In the genomic region with DNA sequence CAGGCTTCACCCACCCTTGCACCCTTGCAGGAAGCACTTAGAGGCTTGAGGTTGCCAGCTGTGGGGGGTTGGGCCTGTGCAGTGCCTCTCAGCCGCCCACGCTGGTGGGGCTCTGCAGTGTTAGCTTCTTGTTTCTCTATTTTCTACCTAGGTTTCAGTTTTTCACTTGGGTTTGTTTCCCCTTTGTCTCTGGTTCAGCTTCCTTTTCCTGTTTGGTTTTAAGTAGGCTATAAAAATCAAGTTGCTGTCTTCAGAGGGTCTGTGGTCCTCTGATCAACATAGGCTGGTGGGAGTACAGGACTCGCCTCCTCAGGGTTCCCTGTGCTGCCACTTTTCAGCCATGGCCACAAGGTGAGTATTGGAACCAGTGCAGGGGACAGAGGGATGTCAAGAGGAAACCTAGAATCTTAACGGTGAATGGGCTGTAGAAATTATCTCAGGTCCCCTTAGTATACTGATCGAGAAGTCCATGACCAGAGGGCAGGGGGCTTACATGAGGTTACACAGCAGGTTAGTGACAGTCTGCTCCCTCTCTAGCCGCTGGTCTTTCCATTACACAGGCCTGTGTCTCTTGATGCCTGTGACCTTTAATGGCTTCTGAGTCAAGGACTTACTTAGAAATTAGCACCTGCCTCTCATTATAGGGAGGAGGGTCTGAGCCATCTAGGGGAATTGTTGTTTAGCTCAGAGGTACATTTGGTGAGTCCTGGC, we compare ENCODE assay signal across 9 cellular contexts. TPM values are rescaled to one million over a fixed set of nuclear protein-coding genes. Genes with fewer than 3 reads are reported as not detected.
A peak's percentile ranks its signal among the peaks of the same experiment; 100 is the strongest.
DNase-seq lines count a peak whose midpoint lies in the region; FAIRE-seq and TF ChIP-seq lines count a peak whose summit lies in the region.
"Had no signal": no experiment of that assay in that cellular context is flagged by ENCODE, and none has a peak within 500 bp of the region (broad histone marks: within the 10 kb centered on the region; RNA-seq: fewer than 3 reads in every experiment).

A gene with protein sequence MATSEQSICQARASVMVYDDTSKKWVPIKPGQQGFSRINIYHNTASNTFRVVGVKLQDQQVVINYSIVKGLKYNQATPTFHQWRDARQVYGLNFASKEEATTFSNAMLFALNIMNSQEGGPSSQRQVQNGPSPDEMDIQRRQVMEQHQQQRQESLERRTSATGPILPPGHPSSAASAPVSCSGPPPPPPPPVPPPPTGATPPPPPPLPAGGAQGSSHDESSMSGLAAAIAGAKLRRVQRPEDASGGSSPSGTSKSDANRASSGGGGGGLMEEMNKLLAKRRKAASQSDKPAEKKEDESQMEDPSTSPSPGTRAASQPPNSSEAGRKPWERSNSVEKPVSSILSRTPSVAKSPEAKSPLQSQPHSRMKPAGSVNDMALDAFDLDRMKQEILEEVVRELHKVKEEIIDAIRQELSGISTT (plus strand): TSS at position 262 of the 711 bp plus-strand sequence. CDS start 79 bp downstream, at position 341.

- H2BK120ac ChIP-seq in trophoblast cell (ENCODE audit: insufficient read depth, low read length, poor library complexity), result no peak within 1 kb of the TSS

- H2BK5ac ChIP-seq in trophoblast cell (ENCODE audit: low read depth, low read length, poor library complexity), result no peak within 1 kb of the TSS

- H2AFZ ChIP-seq in endothelial cell of umbilical vein (ENCODE audit: low read depth, low read length) (no peak within 1 kb of the TSS), trophoblast cell (ENCODE audit: insufficient read depth, low read length, poor library complexity) (no peak within 1 kb of the TSS)

- H3K79me2 ChIP-seq in endothelial cell of umbilical vein (ENCODE audit: control insufficient read depth, insufficient read depth, low read length), result no peaks in the 10 kb centered on the region
- H3K79me2 ChIP-seq in trophoblast cell (ENCODE audit: control insufficient read depth, insufficient read depth, low read length, poor library complexity), result no peaks in the 10 kb centered on the region

- H3K27ac ChIP-seq in endothelial cell of umbilical vein (ENCODE audit: insufficient read depth, low read depth, low read length) (no peak within 1 kb of the TSS), trophoblast cell (ENCODE audit: low read depth, low read length) (no peak within 1 kb of the TSS), uterus (peak within 1 kb of the TSS in 1 of 2 donors; percentile 22)

- no peak within 1 kb of the TSS for H2BK12ac ChIP-seq in trophoblast cell (ENCODE audit: low read length)

- H3K4me3 Mint-ChIP-seq in CD14-positive monocyte, result peak within 1 kb of the TSS; percentile 78 to 97
- H3K4me3 Mint-ChIP-seq: nephron had no signal

- TF ChIP-seq CTCF in CD14-positive monocyte (IDR thresholded peaks at IDR 0.05), result no peak
- TF ChIP-seq CTCF in GM20000 (IDR thresholded peaks at IDR 0.05; ENCODE audit: extremely low read depth, missing control alignments), result no peak
- TF ChIP-seq CTCF in endothelial cell of umbilical vein (IDR thresholded peaks at IDR 0.05; ENCODE audit: extremely low read depth in 1 of 2, insufficient read depth in 1 of 2, low read depth in 1 of 2, low read length in 2 of 2), result no peak
- no peak for TF ChIP-seq CTCF in uterus (IDR thresholded peaks at IDR 0.05)

- H3K27ac Mint-ChIP-seq in CD14-positive monocyte, result peak within 1 kb of the TSS; percentile 90 to 99 (median 98)

- peaks cover 13% of the 10 kb centered on the region for H3K4me1 ChIP-seq in endothelial cell of umbilical vein (ENCODE audit: control insufficient read depth, extremely low read depth, insufficient read depth, low read length)
- H3K4me1 ChIP-seq in trophoblast cell (ENCODE audit: control insufficient read depth in 1 of 2, insufficient read depth in 2 of 2, low read length in 2 of 2), result peaks cover 13 to 22% of the 10 kb centered on the region in 2 experiments
- no peaks in the 10 kb centered on the region for H3K4me1 ChIP-seq in uterus

- DNase-seq in CD14-positive monocyte (ENCODE audit: low spot score) (no peak), GM20000 (ENCODE audit: low spot score) (peak; percentile 61), endothelial cell of umbilical vein (ENCODE audit: low read depth, low spot score) (peak; percentile 34), trophoblast cell (no peak), uterus (no peak), DMS 273 treated with DMSO at 0.1 percent for 48 hours (lab: John Stamatoyannopoulos, UW) (no peak)
- DNase-seq in Jurkat, Clone E6-1 (ENCODE audit: low read depth, low spot score), result peak; percentile 93
- DNase-seq in activated CD4-positive, alpha-beta T cell treated with anti-CD3 and anti-CD28 coated beads, Interleukin-2, amount 50 U/mL, for 4 hours, result peak; percentile 84 to 86

- no peak within 1 kb of the TSS for H4K12ac ChIP-seq in trophoblast cell (ENCODE audit: low read depth, low read length)

- intact Hi-C loops in CD14-positive monocyte (cut with micrococcal nuclease) (loop anchor here in 1 of 2 donors (5.0 kb wide), 1 partner anchor 42 kb away; no protein-coding TSS in a partner anchor), endothelial cell of umbilical vein (cut with micrococcal nuclease) (no loop called here), uterus (cut with DNase I; ENCODE audit: low total_unique reads) (no loop called here)

- POLR2A ChIA-PET in endothelial cell of umbilical vein (lab: Charles Lee), result no interaction called here

- no TSS peak for BruUV-seq in endothelial cell of umbilical vein (replicated peaks; lab: Mats Ljungman, UMichigan)

- WGBS in trophoblast cell (ENCODE audit: extremely low coverage, insufficient coverage, insufficient read length), result no CpG with 5 or more reads among the region's 6 CpGs

- CTCF ChIA-PET in endothelial cell of umbilical vein (lab: Charles Lee), result interaction anchor here (0.6 to 1.3 kb wide), 4 partner anchors 8 to 128 kb away, joined by 3 read pairs; no protein-coding TSS in a partner anchor

- H3K9me3 ChIP-seq in endothelial cell of umbilical vein (replicated peaks; ENCODE audit: control insufficient read depth, insufficient read depth, low read length) (no peaks in the 10 kb centered on the region), trophoblast cell (ENCODE audit: insufficient read depth, low read depth, low read length) (peaks cover 2% of the 10 kb centered on the region), uterus (no peaks in the 10 kb centered on the region)

- H4K8ac ChIP-seq in trophoblast cell (ENCODE audit: low read depth, low read length), result no peak within 1 kb of the TSS

- no peaks in the 10 kb centered on the region for H4K20me1 ChIP-seq in endothelial cell of umbilical vein (replicated peaks; ENCODE audit: control insufficient read depth, extremely low read depth, insufficient read depth, low read length)

- no peak for TF ChIP-seq POLR2A in endothelial cell of umbilical vein (IDR thresholded peaks at IDR 0.05; ENCODE audit: low read depth, low read length)
- no peak for TF ChIP-seq POLR2A in uterus (IDR thresholded peaks at IDR 0.05)

- peak within 1 kb of the TSS; percentile 72 for H3K4me3 ChIP-seq in Jurkat, Clone E6-1 (ENCODE audit: low read length)
- H3K4me3 ChIP-seq in endothelial cell of umbilical vein (replicated peaks in 1 of 3; ENCODE audit: insufficient read depth in 1 of 3, low read depth in 1 of 3, low read length in 3 of 3) (no peak within 1 kb of the TSS), trophoblast cell (ENCODE audit: low read depth, low read length) (no peak within 1 kb of the TSS), uterus (no peak within 1 kb of the TSS)

- peak; percentile 4 for FAIRE-seq in endothelial cell of umbilical vein (lab: Jason Lieb, UNC)

- peaks cover 4 to 8% of the 10 kb centered on the region in 2 donors for H3K36me3 Mint-ChIP-seq in CD14-positive monocyte

- H3K4me1 Mint-ChIP-seq in CD14-positive monocyte, result peaks cover 63% of the 10 kb centered on the region

- no peak within 1 kb of the TSS for H2AK5ac ChIP-seq in trophoblast cell (ENCODE audit: low read length)

- peaks cover 2% of the 10 kb centered on the region for H3K79me1 ChIP-seq in trophoblast cell (ENCODE audit: low read length)

- H3K4me2 ChIP-seq in endothelial cell of umbilical vein (ENCODE audit: insufficient read depth, low read length) (no peak within 1 kb of the TSS), trophoblast cell (ENCODE audit: low read length) (no peak within 1 kb of the TSS)

- H3K9me3 Mint-ChIP-seq in CD14-positive monocyte, result no peaks in the 10 kb centered on the region
- H3K9me3 Mint-ChIP-seq: nephron had no signal

- dilution Hi-C loops in endothelial cell of umbilical vein (cut with MboI; ENCODE audit: extremely low pct_ligation_motif_present, low sequenced_read_pairs), result no loop called here

- H3K36me3 ChIP-seq in endothelial cell of umbilical vein (ENCODE audit: control insufficient read depth in 2 of 2, extremely low read depth in 1 of 2, insufficient read depth in 2 of 2, low read length in 2 of 2) (no peaks in the 10 kb centered on the region), trophoblast cell (ENCODE audit: control insufficient read depth in 1 of 2, insufficient read depth in 2 of 2, low read length in 2 of 2) (no peaks in the 10 kb centered on the region), uterus (no peaks in the 10 kb centered on the region)

- H3K9ac ChIP-seq in endothelial cell of umbilical vein (replicated peaks; ENCODE audit: extremely low read depth, insufficient read depth, low read length), result no peak within 1 kb of the TSS
- no peak within 1 kb of the TSS for H3K9ac ChIP-seq in trophoblast cell (ENCODE audit: low read length)

- H3K4ac ChIP-seq in trophoblast cell (ENCODE audit: low read depth, low read length), result no peak within 1 kb of the TSS

- peak within 1 kb of the TSS; percentile 50 for H4K91ac ChIP-seq in trophoblast cell (ENCODE audit: low read depth, low read length)

- no peak within 1 kb of the TSS for H3K23ac ChIP-seq in trophoblast cell (ENCODE audit: low read length)

- no peaks in the 10 kb centered on the region for H3K27me3 ChIP-seq in endothelial cell of umbilical vein (ENCODE audit: control insufficient read depth in 2 of 2, insufficient read depth in 2 of 2, low read length in 2 of 2)
- H3K27me3 ChIP-seq in trophoblast cell (ENCODE audit: insufficient read depth, low read length), result no peaks in the 10 kb centered on the region
- H3K27me3 ChIP-seq in uterus, result no peaks in the 10 kb centered on the region

- no peaks in the 10 kb centered on the region for H3K9me1 ChIP-seq in endothelial cell of umbilical vein (replicated peaks; ENCODE audit: control insufficient read depth, extremely low read depth, insufficient read depth, low read length)

- no peak within 1 kb of the TSS for H3K18ac ChIP-seq in trophoblast cell (ENCODE audit: low read length)

- peak within 1 kb of the TSS; percentile 40 for H3K14ac ChIP-seq in trophoblast cell (ENCODE audit: low read length)

- peaks cover 0 to 3% (median 0%) of the 10 kb centered on the region in 3 donors for H3K27me3 Mint-ChIP-seq in CD14-positive monocyte (ENCODE audit: low read depth in 3 of 3)

RNA-seq across cellular contexts. Expression of the gene that starts here (rescaled TPM):
- 1 to 10 TPM; 3.2 to 6.7 TPM for polyA plus RNA-seq in CD14-positive monocyte
- 261 TPM for polyA plus RNA-seq in Jurkat, Clone E6-1 (2012; ENCODE audit: insufficient read depth, insufficient read length)
- total RNA-seq in endothelial cell of umbilical vein, result 61.9 and 62.5 TPM in 2 replicates
- polyA plus RNA-seq in endothelial cell of umbilical vein, result 34.6 and 36.5 TPM in 2 replicates
- 29.6 and 33.9 TPM in 2 replicates for polyA plus RNA-seq in endothelial cell of umbilical vein (2011; cell fraction: cytosol; rRNA removed)
- 164 and 173 TPM in 2 replicates for polyA plus RNA-seq in endothelial cell of umbilical vein (2011; cell fraction: nucleus; rRNA removed)
- 46.6 and 50.4 TPM in 2 replicates for polyA plus RNA-seq in endothelial cell of umbilical vein (2012)
- 40.0 and 48.4 TPM in 2 replicates for polyA minus RNA-seq in endothelial cell of umbilical vein
- 4.7 TPM for polyA minus RNA-seq in endothelial cell of umbilical vein (2011; cell fraction: cytosol; rRNA and poly(A)+ RNA removed)
- 50.3 and 54.3 TPM in 2 replicates for polyA minus RNA-seq in endothelial cell of umbilical vein (2011; cell fraction: nucleus; rRNA and poly(A)+ RNA removed)
- polyA plus RNA-seq in trophoblast cell (2013), result 31.4 and 32.7 TPM in 2 replicates
- total RNA-seq in uterus, result 100 to 1,000 TPM in 1 of 4 donors, 10 to 100 TPM in 3; 22.1 to 133 (median 67.5) TPM

Comparison
In these comparisons a context has a peak if more than half of its experiments do, and no peak if none do; other contexts are left out.
1. DNase-seq: peak in GM20000 (single experiment), Jurkat, Clone E6-1 (single experiment), activated CD4-positive, alpha-beta T cell treated with anti-CD3 and anti-CD28 coated beads, Interleukin-2, amount 50 U/mL, for 4 hours (2 of 2) and endothelial cell of umbilical vein (single experiment); none in CD14-positive monocyte (single experiment), trophoblast cell (0 of 2), uterus (0 of 2) and DMS 273 treated with DMSO at 0.1 percent for 48 hours (single experiment).